Comparison of ENCODE assay signal across 8 cellular contexts in the genomic region with DNA sequence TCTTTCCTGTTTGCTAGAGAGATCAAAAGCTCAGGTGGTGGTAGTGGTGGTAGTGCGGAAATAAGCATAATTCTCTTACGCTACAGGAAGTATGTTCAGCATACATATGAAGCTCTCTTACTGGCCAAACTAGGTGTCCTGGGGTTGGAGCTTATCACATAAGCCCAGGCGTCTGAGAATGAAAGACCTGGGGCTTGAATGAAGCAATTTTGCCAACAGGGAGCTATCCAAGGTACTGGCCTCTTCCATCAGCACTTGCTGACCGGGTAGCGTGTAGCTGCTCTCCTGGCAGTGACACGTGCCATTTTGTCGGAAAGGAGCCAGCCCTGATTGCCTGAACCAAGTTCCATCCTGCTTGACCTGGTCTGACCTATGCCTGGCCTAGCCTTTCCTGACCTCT.
DNase-seq lines count a peak whose midpoint lies in the region; ATAC-seq and TF ChIP-seq lines count a peak whose summit lies in the region.

No MANE protein-coding gene starts in this region.

- H3K27me3 Mint-ChIP-seq in activated CD4-positive, alpha-beta memory T cell treated with anti-CD3 and anti-CD28 coated beads, Interleukin-2, amount 10 ng/mL, durations not matched to agents 7 days and 5 days: no peaks in the 10 kb centered on the region

- no peak overlapping the region for H3K4me3 Mint-ChIP-seq in activated CD4-positive, alpha-beta memory T cell treated with anti-CD3 and anti-CD28 coated beads, Interleukin-2, amount 10 ng/mL, durations not matched to agents 7 days and 5 days

- ATAC-seq in HG03135 (IDR thresholded peaks at IDR 0.05; ENCODE audit: unreplicated experiment) (no peak), HG03520 (IDR thresholded peaks at IDR 0.05; ENCODE audit: unreplicated experiment) (no peak), HG02840 (IDR thresholded peaks at IDR 0.05; ENCODE audit: low FRiP score, unreplicated experiment) (no peak)

- TF ChIP-seq CTCF in BE2C (IDR thresholded peaks at IDR 0.05; ENCODE audit: low read depth, low read length): no peak

- no peaks in the 10 kb centered on the region for H3K27me3 ChIP-seq in BE2C

- POLR2A ChIA-PET in activated CD4-positive, alpha-beta memory T cell treated with anti-CD3 and anti-CD28 coated beads, Interleukin-2, amount 10 ng/mL, durations not matched to agents 7 days and 5 days (lab: Charles Lee): no interaction called here

- H3K36me3 Mint-ChIP-seq in activated CD4-positive, alpha-beta memory T cell treated with anti-CD3 and anti-CD28 coated beads, Interleukin-2, amount 10 ng/mL, durations not matched to agents 7 days and 5 days (ENCODE audit: low read depth): no peaks in the 10 kb centered on the region

- H3K9me3 Mint-ChIP-seq in activated CD4-positive, alpha-beta memory T cell treated with anti-CD3 and anti-CD28 coated beads, Interleukin-2, amount 10 ng/mL, durations not matched to agents 7 days and 5 days: no peaks in the 10 kb centered on the region

- no peak overlapping the region for H3K4me3 ChIP-seq in BE2C (ENCODE audit: low read depth, low read length)

- peaks cover 4% of the 10 kb centered on the region for H3K4me1 Mint-ChIP-seq in activated CD4-positive, alpha-beta memory T cell treated with anti-CD3 and anti-CD28 coated beads, Interleukin-2, amount 10 ng/mL, durations not matched to agents 7 days and 5 days

- CTCF ChIA-PET in activated CD4-positive, alpha-beta memory T cell treated with anti-CD3 and anti-CD28 coated beads, Interleukin-2, amount 10 ng/mL, durations not matched to agents 7 days and 5 days (lab: Charles Lee): no interaction called here

- H3K4me1 ChIP-seq in BE2C: no peaks in the 10 kb centered on the region

- no peaks in the 10 kb centered on the region for H3K9me3 ChIP-seq in BE2C

- DNase-seq in AG08396 (ENCODE audit: low spot score) (peak; percentile 73), HT-29 (ENCODE audit: low spot score) (peak; percentile 48), islet precursor cell (peak; percentile 88), BE2C (no peak)
- peak; percentile 20 for DNase-seq in activated CD4-positive, alpha-beta memory T cell treated with anti-CD3 and anti-CD28 coated beads, Interleukin-2, amount 10 ng/mL, durations not matched to agents 7 days and 5 days

- no peak overlapping the region for H3K27ac Mint-ChIP-seq in activated CD4-positive, alpha-beta memory T cell treated with anti-CD3 and anti-CD28 coated beads, Interleukin-2, amount 10 ng/mL, durations not matched to agents 7 days and 5 days

- H3K36me3 ChIP-seq in BE2C: no peaks in the 10 kb centered on the region
